In genomic region chr18:50194623-50195532, GRCh38 we compare ENCODE assay signal across 1 cellular context.
TF ChIP-seq lines count a peak whose summit lies in the region.

Gene MYO5B, minus strand, starts transcription at chr18:50195147. Its CDS starts 354 bp downstream, at chr18:50194793.

TF ChIP-seq in HepG2, 621 proteins besides CTCF, POLR2A, EP300 and RAD21 (continued from another document and continues in another):
- TF ChIP-seq, protein P1, sequence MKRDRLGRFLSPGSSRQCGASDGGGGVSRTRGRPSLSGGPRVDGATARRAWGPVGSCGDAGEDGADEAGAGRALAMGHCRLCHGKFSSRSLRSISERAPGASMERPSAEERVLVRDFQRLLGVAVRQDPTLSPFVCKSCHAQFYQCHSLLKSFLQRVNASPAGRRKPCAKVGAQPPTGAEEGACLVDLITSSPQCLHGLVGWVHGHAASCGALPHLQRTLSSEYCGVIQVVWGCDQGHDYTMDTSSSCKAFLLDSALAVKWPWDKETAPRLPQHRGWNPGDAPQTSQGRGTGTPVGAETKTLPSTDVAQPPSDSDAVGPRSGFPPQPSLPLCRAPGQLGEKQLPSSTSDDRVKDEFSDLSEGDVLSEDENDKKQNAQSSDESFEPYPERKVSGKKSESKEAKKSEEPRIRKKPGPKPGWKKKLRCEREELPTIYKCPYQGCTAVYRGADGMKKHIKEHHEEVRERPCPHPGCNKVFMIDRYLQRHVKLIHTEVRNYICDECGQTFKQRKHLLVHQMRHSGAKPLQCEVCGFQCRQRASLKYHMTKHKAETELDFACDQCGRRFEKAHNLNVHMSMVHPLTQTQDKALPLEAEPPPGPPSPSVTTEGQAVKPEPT (CRISPR knock-in tag; IDR thresholded peaks at IDR 0.05; ENCODE audit: low read depth) = peak; percentile 38; the same call in 1 of the 2 replicates
- TF ChIP-seq NR2C2 (CRISPR knock-in tag; IDR thresholded peaks at IDR 0.05; ENCODE audit: borderline replicate concordance) (peak; percentile 53; the same call in 1 of the 2 replicates), NCOA2 (CRISPR knock-in tag; IDR thresholded peaks at IDR 0.05) (no peak), SP5 (CRISPR knock-in tag; IDR thresholded peaks at IDR 0.05; ENCODE audit: borderline replicate concordance, low read depth) (0 out of 2 replicates have a peak, but pooled peaks have one; percentile 18), ZNF556 (CRISPR knock-in tag; IDR thresholded peaks at IDR 0.05; ENCODE audit: borderline replicate concordance) (0 out of 2 replicates have a peak, but pooled peaks have one; percentile 42), NFKB2 (CRISPR knock-in tag; IDR thresholded peaks at IDR 0.05; ENCODE audit: borderline replicate concordance) (peak; percentile 42; the same call in 1 of the 2 replicates), ZNF20 (CRISPR knock-in tag; IDR thresholded peaks at IDR 0.05) (no peak), PHF21A (CRISPR knock-in tag; IDR thresholded peaks at IDR 0.05) (peak; percentile 52; the same call in 1 of the 2 replicates), ZNF253 (CRISPR knock-in tag; IDR thresholded peaks at IDR 0.05; ENCODE audit: borderline replicate concordance) (0 out of 2 replicates have a peak, but pooled peaks have one; percentile 14), GATAD2A (CRISPR knock-in tag; IDR thresholded peaks at IDR 0.05) (no peak), KAT7 (CRISPR knock-in tag; IDR thresholded peaks at IDR 0.05; ENCODE audit: borderline replicate concordance) (peak; percentile 55; the same call in 1 of the 2 replicates), MED1 (CRISPR knock-in tag; IDR thresholded peaks at IDR 0.05) (no peak), ZSCAN29 (CRISPR knock-in tag; conservative IDR thresholded peaks at IDR 0.05) (peak; percentile 52; the same call in 1 of the 2 replicates), POLR2G (IDR thresholded peaks at IDR 0.05; ENCODE audit: low read depth, low read length) (peak; percentile 76), ASH2L (IDR thresholded peaks at IDR 0.05; ENCODE audit: insufficient read length, low read depth, low read length) (peak; percentile 33), RBM22 (optimal IDR thresholded peaks at IDR 0.05; ENCODE audit: low read length) (no peak), MAX (IDR thresholded peaks at IDR 0.05) (peak; percentile 47; the same call in 1 of the 2 replicates), MXI1 (IDR thresholded peaks at IDR 0.05; ENCODE audit: borderline replicate concordance, low read depth, low read length) (peak; percentile 60; the same call in 1 of the 3 replicates), ETV5 (CRISPR knock-in tag; IDR thresholded peaks at IDR 0.05; ENCODE audit: borderline replicate concordance) (no peak), RBFOX2 (IDR thresholded peaks at IDR 0.05; ENCODE audit: low read depth, low read length) (peak; percentile 82), SKI (IDR thresholded peaks at IDR 0.05; ENCODE audit: partially characterized antibody) (peak; percentile 67), ZNF766 (CRISPR knock-in tag; IDR thresholded peaks at IDR 0.05; ENCODE audit: borderline replicate concordance) (no peak), ZNF414 (CRISPR knock-in tag; IDR thresholded peaks at IDR 0.05) (no peak), IRX3 (CRISPR knock-in tag; IDR thresholded peaks at IDR 0.05; ENCODE audit: borderline replicate concordance, low read depth) (no peak), PITX1 (CRISPR knock-in tag; IDR thresholded peaks at IDR 0.05) (no peak), SPEN (CRISPR knock-in tag; IDR thresholded peaks at IDR 0.05; ENCODE audit: low read depth) (0 out of 2 replicates have a peak, but pooled peaks have one; percentile 32), ZNF34 (CRISPR knock-in tag; IDR thresholded peaks at IDR 0.05; ENCODE audit: borderline replicate concordance) (0 out of 2 replicates have a peak, but pooled peaks have one; percentile 26), ZMYM4 (CRISPR knock-in tag; IDR thresholded peaks at IDR 0.05) (peak; percentile 61), HNF1A (IDR thresholded peaks at IDR 0.05; ENCODE audit: low read depth) (no peak), HNF1A (CRISPR knock-in tag; IDR thresholded peaks at IDR 0.05; ENCODE audit: borderline replicate concordance) (0 out of 2 replicates have a peak, but pooled peaks have one; percentile 23), NFYB (CRISPR knock-in tag; IDR thresholded peaks at IDR 0.05) (no peak), ZBTB38 (CRISPR knock-in tag; IDR thresholded peaks at IDR 0.05) (no peak), ZKSCAN5 (CRISPR knock-in tag; IDR thresholded peaks at IDR 0.05) (no peak), ZNF841 (CRISPR knock-in tag; IDR thresholded peaks at IDR 0.05; ENCODE audit: borderline replicate concordance) (0 out of 2 replicates have a peak, but pooled peaks have one; percentile 57), SRSF1 (optimal IDR thresholded peaks at IDR 0.05; ENCODE audit: low read depth, low read length) (no peak)
- TF ChIP-seq, protein P2, sequence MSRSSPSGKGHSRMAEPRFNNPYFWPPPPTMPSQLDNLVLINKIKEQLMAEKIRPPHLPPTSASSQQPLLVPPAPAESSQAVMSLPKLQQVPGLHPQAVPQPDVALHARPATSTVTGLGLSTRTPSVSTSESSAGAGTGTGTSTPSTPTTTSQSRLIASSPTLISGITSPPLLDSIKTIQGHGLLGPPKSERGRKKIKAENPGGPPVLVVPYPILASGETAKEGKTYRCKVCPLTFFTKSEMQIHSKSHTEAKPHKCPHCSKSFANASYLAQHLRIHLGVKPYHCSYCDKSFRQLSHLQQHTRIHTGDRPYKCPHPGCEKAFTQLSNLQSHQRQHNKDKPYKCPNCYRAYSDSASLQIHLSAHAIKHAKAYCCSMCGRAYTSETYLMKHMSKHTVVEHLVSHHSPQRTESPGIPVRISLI (CRISPR knock-in tag; IDR thresholded peaks at IDR 0.05; ENCODE audit: borderline replicate concordance) = peak; percentile 27; the same call in 1 of the 2 replicates
- TF ChIP-seq, protein P3, sequence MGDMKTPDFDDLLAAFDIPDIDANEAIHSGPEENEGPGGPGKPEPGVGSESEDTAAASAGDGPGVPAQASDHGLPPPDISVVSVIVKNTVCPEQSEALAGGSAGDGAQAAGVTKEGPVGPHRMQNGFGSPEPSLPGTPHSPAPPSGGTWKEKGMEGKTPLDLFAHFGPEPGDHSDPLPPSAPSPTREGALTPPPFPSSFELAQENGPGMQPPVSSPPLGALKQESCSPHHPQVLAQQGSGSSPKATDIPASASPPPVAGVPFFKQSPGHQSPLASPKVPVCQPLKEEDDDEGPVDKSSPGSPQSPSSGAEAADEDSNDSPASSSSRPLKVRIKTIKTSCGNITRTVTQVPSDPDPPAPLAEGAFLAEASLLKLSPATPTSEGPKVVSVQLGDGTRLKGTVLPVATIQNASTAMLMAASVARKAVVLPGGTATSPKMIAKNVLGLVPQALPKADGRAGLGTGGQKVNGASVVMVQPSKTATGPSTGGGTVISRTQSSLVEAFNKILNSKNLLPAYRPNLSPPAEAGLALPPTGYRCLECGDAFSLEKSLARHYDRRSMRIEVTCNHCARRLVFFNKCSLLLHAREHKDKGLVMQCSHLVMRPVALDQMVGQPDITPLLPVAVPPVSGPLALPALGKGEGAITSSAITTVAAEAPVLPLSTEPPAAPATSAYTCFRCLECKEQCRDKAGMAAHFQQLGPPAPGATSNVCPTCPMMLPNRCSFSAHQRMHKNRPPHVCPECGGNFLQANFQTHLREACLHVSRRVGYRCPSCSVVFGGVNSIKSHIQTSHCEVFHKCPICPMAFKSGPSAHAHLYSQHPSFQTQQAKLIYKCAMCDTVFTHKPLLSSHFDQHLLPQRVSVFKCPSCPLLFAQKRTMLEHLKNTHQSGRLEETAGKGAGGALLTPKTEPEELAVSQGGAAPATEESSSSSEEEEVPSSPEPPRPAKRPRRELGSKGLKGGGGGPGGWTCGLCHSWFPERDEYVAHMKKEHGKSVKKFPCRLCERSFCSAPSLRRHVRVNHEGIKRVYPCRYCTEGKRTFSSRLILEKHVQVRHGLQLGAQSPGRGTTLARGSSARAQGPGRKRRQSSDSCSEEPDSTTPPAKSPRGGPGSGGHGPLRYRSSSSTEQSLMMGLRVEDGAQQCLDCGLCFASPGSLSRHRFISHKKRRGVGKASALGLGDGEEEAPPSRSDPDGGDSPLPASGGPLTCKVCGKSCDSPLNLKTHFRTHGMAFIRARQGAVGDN (CRISPR knock-in tag; IDR thresholded peaks at IDR 0.05) = peak; percentile 53
- TF ChIP-seq, protein P4, sequence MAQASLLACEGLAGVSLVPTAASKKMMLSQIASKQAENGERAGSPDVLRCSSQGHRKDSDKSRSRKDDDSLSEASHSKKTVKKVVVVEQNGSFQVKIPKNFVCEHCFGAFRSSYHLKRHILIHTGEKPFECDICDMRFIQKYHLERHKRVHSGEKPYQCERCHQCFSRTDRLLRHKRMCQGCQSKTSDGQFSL (CRISPR knock-in tag; IDR thresholded peaks at IDR 0.05) = no peak
- TF ChIP-seq, protein P5, sequence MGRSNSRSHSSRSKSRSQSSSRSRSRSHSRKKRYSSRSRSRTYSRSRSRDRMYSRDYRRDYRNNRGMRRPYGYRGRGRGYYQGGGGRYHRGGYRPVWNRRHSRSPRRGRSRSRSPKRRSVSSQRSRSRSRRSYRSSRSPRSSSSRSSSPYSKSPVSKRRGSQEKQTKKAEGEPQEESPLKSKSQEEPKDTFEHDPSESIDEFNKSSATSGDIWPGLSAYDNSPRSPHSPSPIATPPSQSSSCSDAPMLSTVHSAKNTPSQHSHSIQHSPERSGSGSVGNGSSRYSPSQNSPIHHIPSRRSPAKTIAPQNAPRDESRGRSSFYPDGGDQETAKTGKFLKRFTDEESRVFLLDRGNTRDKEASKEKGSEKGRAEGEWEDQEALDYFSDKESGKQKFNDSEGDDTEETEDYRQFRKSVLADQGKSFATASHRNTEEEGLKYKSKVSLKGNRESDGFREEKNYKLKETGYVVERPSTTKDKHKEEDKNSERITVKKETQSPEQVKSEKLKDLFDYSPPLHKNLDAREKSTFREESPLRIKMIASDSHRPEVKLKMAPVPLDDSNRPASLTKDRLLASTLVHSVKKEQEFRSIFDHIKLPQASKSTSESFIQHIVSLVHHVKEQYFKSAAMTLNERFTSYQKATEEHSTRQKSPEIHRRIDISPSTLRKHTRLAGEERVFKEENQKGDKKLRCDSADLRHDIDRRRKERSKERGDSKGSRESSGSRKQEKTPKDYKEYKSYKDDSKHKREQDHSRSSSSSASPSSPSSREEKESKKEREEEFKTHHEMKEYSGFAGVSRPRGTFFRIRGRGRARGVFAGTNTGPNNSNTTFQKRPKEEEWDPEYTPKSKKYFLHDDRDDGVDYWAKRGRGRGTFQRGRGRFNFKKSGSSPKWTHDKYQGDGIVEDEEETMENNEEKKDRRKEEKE (IDR thresholded peaks at IDR 0.05) = no peak
- TF ChIP-seq, protein P6, sequence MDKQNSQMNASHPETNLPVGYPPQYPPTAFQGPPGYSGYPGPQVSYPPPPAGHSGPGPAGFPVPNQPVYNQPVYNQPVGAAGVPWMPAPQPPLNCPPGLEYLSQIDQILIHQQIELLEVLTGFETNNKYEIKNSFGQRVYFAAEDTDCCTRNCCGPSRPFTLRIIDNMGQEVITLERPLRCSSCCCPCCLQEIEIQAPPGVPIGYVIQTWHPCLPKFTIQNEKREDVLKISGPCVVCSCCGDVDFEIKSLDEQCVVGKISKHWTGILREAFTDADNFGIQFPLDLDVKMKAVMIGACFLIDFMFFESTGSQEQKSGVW (CRISPR knock-in tag; IDR thresholded peaks at IDR 0.05; ENCODE audit: borderline replicate concordance) = no peak
- TF ChIP-seq, protein P7, sequence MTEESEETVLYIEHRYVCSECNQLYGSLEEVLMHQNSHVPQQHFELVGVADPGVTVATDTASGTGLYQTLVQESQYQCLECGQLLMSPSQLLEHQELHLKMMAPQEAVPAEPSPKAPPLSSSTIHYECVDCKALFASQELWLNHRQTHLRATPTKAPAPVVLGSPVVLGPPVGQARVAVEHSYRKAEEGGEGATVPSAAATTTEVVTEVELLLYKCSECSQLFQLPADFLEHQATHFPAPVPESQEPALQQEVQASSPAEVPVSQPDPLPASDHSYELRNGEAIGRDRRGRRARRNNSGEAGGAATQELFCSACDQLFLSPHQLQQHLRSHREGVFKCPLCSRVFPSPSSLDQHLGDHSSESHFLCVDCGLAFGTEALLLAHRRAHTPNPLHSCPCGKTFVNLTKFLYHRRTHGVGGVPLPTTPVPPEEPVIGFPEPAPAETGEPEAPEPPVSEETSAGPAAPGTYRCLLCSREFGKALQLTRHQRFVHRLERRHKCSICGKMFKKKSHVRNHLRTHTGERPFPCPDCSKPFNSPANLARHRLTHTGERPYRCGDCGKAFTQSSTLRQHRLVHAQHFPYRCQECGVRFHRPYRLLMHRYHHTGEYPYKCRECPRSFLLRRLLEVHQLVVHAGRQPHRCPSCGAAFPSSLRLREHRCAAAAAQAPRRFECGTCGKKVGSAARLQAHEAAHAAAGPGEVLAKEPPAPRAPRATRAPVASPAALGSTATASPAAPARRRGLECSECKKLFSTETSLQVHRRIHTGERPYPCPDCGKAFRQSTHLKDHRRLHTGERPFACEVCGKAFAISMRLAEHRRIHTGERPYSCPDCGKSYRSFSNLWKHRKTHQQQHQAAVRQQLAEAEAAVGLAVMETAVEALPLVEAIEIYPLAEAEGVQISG (CRISPR knock-in tag; IDR thresholded peaks at IDR 0.05) = peak; percentile 51
